ENCODE assay signal across 30 cellular contexts in the genomic region with DNA sequence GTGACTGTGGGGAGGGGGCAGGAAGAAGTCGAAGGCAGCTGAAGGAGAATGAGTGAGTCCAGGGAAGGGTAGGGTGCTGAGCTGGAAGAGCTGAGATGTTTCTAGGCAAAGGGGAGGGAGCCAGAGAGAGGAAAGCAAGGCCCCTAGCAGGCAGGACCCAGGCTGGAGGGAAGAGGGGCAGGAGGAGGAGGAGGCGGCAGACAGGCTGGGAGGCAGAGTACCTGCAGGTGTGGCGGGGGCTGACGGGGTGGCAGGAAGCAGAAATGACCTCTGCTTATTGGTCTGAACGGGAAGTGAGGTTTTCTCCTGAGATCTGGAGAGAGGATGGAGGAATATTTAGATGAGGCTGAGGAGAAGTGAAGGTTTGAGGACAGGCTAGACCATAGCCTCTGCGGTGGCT. TPM values are rescaled to one million over a fixed set of nuclear protein-coding genes. Genes with fewer than 3 reads are reported as not detected.
"Had no signal": no experiment of that assay in that cellular context is flagged by ENCODE, and none has a peak within 500 bp of the region (broad histone marks: within the 10 kb centered on the region; RNA-seq: fewer than 3 reads in every experiment).

No MANE protein-coding gene starts in this region.

- H3K4me1 Mint-ChIP-seq: activated CD4-positive, alpha-beta memory T cell treated with anti-CD3 and anti-CD28 coated beads, Interleukin-2, amount 10 ng/mL, durations not matched to agents 7 days and 5 days had no signal

- DNase-seq: activated CD4-positive, alpha-beta memory T cell treated with anti-CD3 and anti-CD28 coated beads, Interleukin-2, amount 10 ng/mL, durations not matched to agents 7 days and 5 days; activated CD4-positive, alpha-beta T cell treated with anti-CD3 and anti-CD28 coated beads for 1 hour; activated CD4-positive, alpha-beta T cell treated with anti-CD3 and anti-CD28 coated beads for 48 hours; activated CD4-positive, CD25-positive, alpha-beta regulatory T cell; activated CD8-positive, alpha-beta memory T cell treated with anti-CD3 and anti-CD28 coated beads for 24 hours; activated gamma-delta T cell treated with Interleukin-2 at 50 U/mL for 16 hours; activated naive CD4-positive, alpha-beta T cell treated with anti-CD3 and anti-CD28 coated beads for 36 hours; activated T-cell treated with anti-CD3 and anti-CD28 coated beads, Interleukin-2, amount 50 U/mL, for 1 hour; activated T-cell treated with anti-CD3 and anti-CD28 coated beads, Interleukin-2, amount 50 U/mL, for 72 hours; adrenal gland; body of pancreas; Karpas-422; NCI-H1105; NCI-H1417 treated with DMSO at 0.1 percent for 48 hours; NCI-H1930; NCI-H2081 treated with DMSO at 0.1 percent for 48 hours; NCI-H345; NCI-H524 treated with DMSO at 0.1 percent for 48 hours; SHP77; SJCRH30; T1000; WERI-Rb-1 had no signal

- H3K4me3 Mint-ChIP-seq: activated CD4-positive, alpha-beta memory T cell treated with anti-CD3 and anti-CD28 coated beads, Interleukin-2, amount 10 ng/mL, durations not matched to agents 7 days and 5 days; activated naive CD4-positive, alpha-beta T cell treated with anti-CD3 and anti-CD28 coated beads for 36 hours; activated T-cell treated with anti-CD3 and anti-CD28 coated beads, Interleukin-2, amount 50 U/mL, for 72 hours had no signal

- H3K4me1 ChIP-seq: body of pancreas, breast epithelium had no signal

- H3K27ac Mint-ChIP-seq: activated CD4-positive, alpha-beta memory T cell treated with anti-CD3 and anti-CD28 coated beads, Interleukin-2, amount 10 ng/mL, durations not matched to agents 7 days and 5 days; activated naive CD4-positive, alpha-beta T cell treated with anti-CD3 and anti-CD28 coated beads for 36 hours; activated naive CD4-positive, alpha-beta T cell treated with anti-CD3 and anti-CD28 coated beads, Interleukin-2, amount 50 U/mL, for 72 hours; activated T-cell treated with anti-CD3 and anti-CD28 coated beads, Interleukin-2, amount 50 U/mL, for 72 hours had no signal

- FAIRE-seq: astrocyte had no signal

- H3K4me3 ChIP-seq: adrenal gland, body of pancreas, breast epithelium, PC-9, SJCRH30, SK-N-MC had no signal

- H3K9me3 Mint-ChIP-seq: activated CD4-positive, alpha-beta memory T cell treated with anti-CD3 and anti-CD28 coated beads, Interleukin-2, amount 10 ng/mL, durations not matched to agents 7 days and 5 days had no signal

- H3K36me3 ChIP-seq: adrenal gland, breast epithelium, SJCRH30, WERI-Rb-1 had no signal

- H3K36me3 Mint-ChIP-seq: activated naive CD4-positive, alpha-beta T cell treated with anti-CD3 and anti-CD28 coated beads, Interleukin-2, amount 50 U/mL, for 72 hours had no signal

- H3K4me2 ChIP-seq: PC-9 had no signal

- ATAC-seq: activated naive CD4-positive, alpha-beta T cell treated with anti-CD3 and anti-CD28 coated beads, Interleukin-2, amount 50 U/mL, for 72 hours; activated T-cell treated with anti-CD3 and anti-CD28 coated beads, Interleukin-2, amount 50 U/mL, for 72 hours; body of pancreas had no signal

- H3K27me3 ChIP-seq: adrenal gland, body of pancreas, breast epithelium had no signal

- H3K27ac ChIP-seq: adrenal gland, body of pancreas, breast epithelium, PC-9, SJCRH30, SK-N-MC, WERI-Rb-1 had no signal

- H3K9me3 ChIP-seq: adrenal gland, body of pancreas, breast epithelium had no signal

- H2AFZ ChIP-seq: PC-9 had no signal

RNA-seq across cellular contexts. Expression of gene EMILIN3, which starts 10.7 kb away (rescaled TPM):
- total RNA-seq: activated CD4-positive, alpha-beta memory T cell treated with anti-CD3 and anti-CD28 coated beads, Interleukin-2, amount 10 ng/mL, durations not matched to agents 7 days and 5 days; activated naive CD4-positive, alpha-beta T cell treated with anti-CD3 and anti-CD28 coated beads for 36 hours; activated T-cell treated with anti-CD3 and anti-CD28 coated beads, Interleukin-2, amount 50 U/mL, for 72 hours; MCF 10A; OCI-LY7; PC-9; T-helper 2 cell treated with Interferon-gamma antibody and Interleukin-4, amounts not matched to agents 100 ng/mL and 5 ng/mL, for 36 hours had no signal
